Comparison of ENCODE assay signal across 1 cellular context in the genomic region with DNA sequence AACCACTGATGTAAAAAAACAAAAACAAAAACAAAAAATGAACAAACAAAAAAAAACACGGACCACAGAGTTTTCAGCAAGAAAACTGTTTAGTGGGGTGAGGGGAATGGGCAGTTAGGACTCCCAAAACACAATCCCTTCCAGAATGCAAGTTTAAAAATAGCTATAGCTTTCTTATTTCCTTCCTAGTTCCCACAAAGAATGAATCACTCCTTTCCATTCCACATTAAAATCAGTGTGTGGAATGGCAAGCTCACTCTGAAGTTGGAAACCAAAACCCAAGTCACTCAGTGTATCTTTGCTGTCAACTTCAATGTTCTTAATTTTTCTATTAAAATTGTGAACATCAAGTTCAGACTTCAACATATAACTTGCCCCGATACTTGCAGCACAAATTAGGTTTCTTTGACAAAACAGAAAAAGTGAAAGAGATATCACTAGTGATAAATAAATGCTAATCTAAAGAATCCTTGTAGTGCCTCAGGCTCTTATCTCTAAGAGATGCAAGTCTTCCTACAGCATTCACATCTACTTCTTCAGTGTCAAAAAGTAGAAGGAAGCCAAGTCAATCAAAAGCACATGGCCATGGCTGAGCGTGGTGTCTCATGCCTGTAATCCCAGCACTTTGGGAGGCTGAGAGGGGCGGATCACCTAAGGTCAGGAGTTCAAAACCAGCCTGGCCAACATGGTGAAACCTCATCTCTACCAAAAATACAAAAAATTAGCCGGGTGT.
TF ChIP-seq lines count a peak whose summit lies in the region.

No MANE protein-coding gene starts in this region.

TF ChIP-seq in endothelial cell of umbilical vein, 7 proteins besides CTCF, POLR2A, EP300 and RAD21:
- peak; percentile 72 for TF ChIP-seq FOS (IDR thresholded peaks at IDR 0.05; ENCODE audit: borderline replicate concordance, insufficient read depth, low read length)
- TF ChIP-seq POLR2AphosphoS5 (IDR thresholded peaks at IDR 0.05; ENCODE audit: insufficient read depth, low read depth, low read length) = no peak
- TF ChIP-seq JUN (IDR thresholded peaks at IDR 0.05; ENCODE audit: borderline replicate concordance, insufficient read depth, insufficient read length, low read depth) = peak; percentile 70
TF ChIP-seq in endothelial cell of umbilical vein: peak in this region for 2.
